In genomic region chr2:172196768-172197322, GRCh38 we compare ENCODE assay signal across 11 cellular contexts.
DNase-seq lines count a peak whose midpoint lies in the region; ATAC-seq and TF ChIP-seq lines count a peak whose summit lies in the region.
"Had no signal": no experiment of that assay in that cellular context is flagged by ENCODE, and none has a peak within 500 bp of the region (broad histone marks: within the 10 kb centered on the region; RNA-seq: fewer than 3 reads in every experiment).

No MANE protein-coding gene starts in this region.

- no peaks in the 10 kb centered on the region for H3K36me3 ChIP-seq in mucosa of descending colon (ENCODE audit: low read depth)
- no peaks in the 10 kb centered on the region for H3K36me3 ChIP-seq in OCI-LY7 (ENCODE audit: insufficient read depth, low read length)
- no peaks in the 10 kb centered on the region for H3K36me3 ChIP-seq in tibial artery

- H3K9me3 ChIP-seq in mucosa of descending colon (peaks cover 20% of the 10 kb centered on the region), OCI-LY7 (ENCODE audit: low read length) (peaks cover 30% of the 10 kb centered on the region), tibial artery (peaks cover 5 to 15% (median 13%) of the 10 kb centered on the region in 3 donors)

- H3K27ac ChIP-seq in OCI-LY7 (ENCODE audit: low read depth, low read length, poor library complexity, severe bottlenecking), result no peak overlapping the region
- H3K27ac ChIP-seq in tibial artery, result no peak overlapping the region
- H3K27ac ChIP-seq: KMS-11 had no signal

- H3K27me3 ChIP-seq in tibial artery, result no peaks in the 10 kb centered on the region

- ATAC-seq in mucosa of descending colon (peak; percentile 21), GM19397 (IDR thresholded peaks at IDR 0.05; ENCODE audit: unreplicated experiment) (no peak)
- ATAC-seq: CD8-positive, alpha-beta T cell had no signal

- no peaks in the 10 kb centered on the region for H4K20me1 ChIP-seq in OCI-LY7 (ENCODE audit: insufficient read depth, low read length)

- intact Hi-C loops in mucosa of descending colon (cut with DNase I, micrococcal nuclease), result no loop called here
- intact Hi-C loops in OCI-LY7 (cut with micrococcal nuclease; ENCODE audit: unreplicated experiment), result no loop called here
- intact Hi-C loops in tibial artery (cut with DNase I; ENCODE audit: low total_unique reads), result no loop called here

- POLR2A ChIA-PET in AG04449 (lab: Yijun Ruan, JAX), result no interaction called here
- POLR2A ChIA-PET in OCI-LY7 (lab: Charles Lee), result no interaction called here

- H3K9me2 ChIP-seq in OCI-LY7 (ENCODE audit: insufficient read depth, low read length), result no peaks in the 10 kb centered on the region

- BruUV-seq in OCI-LY7 (replicated peaks; lab: Mats Ljungman, UMichigan), result no TSS peak

- CTCF ChIA-PET in AG04449 (lab: Yijun Ruan, JAX), result interaction anchor here (0.9 to 2.0 kb wide), 2 partner anchors 12 to 265 kb away, joined by 3 to 16 read pairs; no protein-coding TSS in a partner anchor
- CTCF ChIA-PET in OCI-LY7 (lab: Charles Lee; ENCODE audit: unreplicated experiment), result no interaction called here

- H3K79me2 ChIP-seq in OCI-LY7 (ENCODE audit: insufficient read depth, low read depth, low read length), result no peaks in the 10 kb centered on the region

- TF ChIP-seq CTCF in AG04449 (IDR thresholded peaks at IDR 0.05; ENCODE audit: insufficient read depth, low read length, missing control alignments), result no peak
- no peak for TF ChIP-seq CTCF in mucosa of descending colon (IDR thresholded peaks at IDR 0.05)
- TF ChIP-seq CTCF in OCI-LY7 (conservative IDR thresholded peaks at IDR 0.05; ENCODE audit: low read length), result no peak
- no peak for TF ChIP-seq CTCF in tibial artery (IDR thresholded peaks at IDR 0.05)

- no peaks in the 10 kb centered on the region for H3K4me1 ChIP-seq in mucosa of descending colon (ENCODE audit: low read depth)
- H3K4me1 ChIP-seq in OCI-LY7 (ENCODE audit: insufficient read depth, low read length, poor library complexity, severe bottlenecking), result no peaks in the 10 kb centered on the region
- no peaks in the 10 kb centered on the region for H3K4me1 ChIP-seq in tibial artery

- no peak overlapping the region for H3K4me2 ChIP-seq in OCI-LY7 (ENCODE audit: low read length)
- H3K4me2 ChIP-seq: KMS-11 had no signal

- DNase-seq in AG04449 (ENCODE audit: low read depth, low spot score) (peak; percentile 16), LoVo (ENCODE audit: low spot score) (peak; percentile 80), mucosa of descending colon (no peak), OCI-LY7 (ENCODE audit: low spot score) (no peak), 8988T (no peak), tibial artery (no peak)
- peak; percentile 42 for DNase-seq in activated naive CD4-positive, alpha-beta T cell treated with Interleukin-2 at 50 U/mL for 16 hours
- DNase-seq: endodermal cell had no signal

- H3K4me3 ChIP-seq in AG04449 (ENCODE audit: low read depth, low read length) (no peak overlapping the region), mucosa of descending colon (no peak overlapping the region), OCI-LY7 (ENCODE audit: low read depth, low read length, poor library complexity, severe bottlenecking) (no peak overlapping the region), tibial artery (no peak overlapping the region)

- no peak overlapping the region for H2AFZ ChIP-seq in OCI-LY7 (ENCODE audit: low read length)

Comparison
In these comparisons a context has a peak if more than half of its experiments do, and no peak if none do; other contexts are left out.
1. DNase-seq: peak in AG04449 (single experiment), LoVo (single experiment) and activated naive CD4-positive, alpha-beta T cell treated with Interleukin-2 at 50 U/mL for 16 hours (single experiment); none in mucosa of descending colon (0 of 3), OCI-LY7 (single experiment), 8988T (single experiment) and tibial artery (0 of 2).